Comparison of ENCODE assay signal across 29 cellular contexts in genomic region chr18:27746241-27746640, GRCh38.
"Had no signal": no experiment of that assay in that cellular context is flagged by ENCODE, and none has a peak within 500 bp of the region (broad histone marks: within the 10 kb centered on the region; RNA-seq: fewer than 3 reads in every experiment).

No MANE protein-coding gene starts in this region.

- H3K9me3 ChIP-seq: ascending aorta had no signal

- DNase-seq: activated B cell treated with CpG ODN at 0.5 μM for 24 hours; activated CD4-positive, alpha-beta memory T cell treated with anti-CD3 and anti-CD28 coated beads for 36 hours; activated CD4-positive, alpha-beta T cell treated with anti-CD3 and anti-CD28 coated beads for 4 hours; activated CD4-positive, alpha-beta T cell treated with anti-CD3 and anti-CD28 coated beads, Interleukin-2, amount 10 ng/mL, durations not matched to agents 24 days and 14 days; activated CD4-positive, alpha-beta T cell treated with anti-CD3 and anti-CD28 coated beads, Interleukin-2, amount 50 U/mL, for 1 hour; activated CD4-positive, alpha-beta T cell treated with anti-CD3 and anti-CD28 coated beads, Interleukin-2, amount 50 U/mL, for 4 hours; activated CD4-positive, CD25-positive, alpha-beta regulatory T cell treated with anti-CD3 and anti-CD28 coated beads, Interleukin-2, amount 50 U/mL, for 72 hours; activated CD8-positive, alpha-beta memory T cell treated with anti-CD3 and anti-CD28 coated beads, Interleukin-2, amount 50 U/mL, for 4 hours; activated CD8-positive, alpha-beta T cell treated with anti-CD3 and anti-CD28 coated beads for 36 hours; activated effector memory CD4-positive, alpha-beta T cell treated with anti-CD3 and anti-CD28 coated beads, Interleukin-2, amount 50 U/mL, for 16 hours; activated gamma-delta T cell treated with Interleukin-2 at 50 U/mL for 16 hours; activated naive CD4-positive, alpha-beta T cell; activated naive CD4-positive, alpha-beta T cell treated with anti-CD3 and anti-CD28 coated beads for 36 hours; activated naive CD4-positive, alpha-beta T cell treated with anti-CD3 and anti-CD28 coated beads, Interleukin-2, amount 50 U/mL, for 16 hours; activated naive CD8-positive, alpha-beta T cell treated with anti-CD3 and anti-CD28 coated beads for 36 hours; activated T-cell treated with anti-CD3 and anti-CD28 coated beads for 4 hours; activated T-cell treated with anti-CD3 and anti-CD28 coated beads, Interleukin-2, amount 50 U/mL, for 1 hour; activated T-cell treated with anti-CD3 and anti-CD28 coated beads, Interleukin-2, amount 50 U/mL, for 4 hours; activated T-cell treated with anti-CD3 and anti-CD28 coated beads, Interleukin-2, amount 50 U/mL, for 72 hours; amygdala; anterior cingulate cortex; caudate nucleus; cerebellar nuclear complex; T-helper 1 cell; T-helper 2 cell; T-helper 9 cell had no signal

- H3K27me3 ChIP-seq: ascending aorta, cardiac muscle cell had no signal

- H3K27ac ChIP-seq: ascending aorta, cardiac muscle cell, VCaP had no signal

- H3K4me1 ChIP-seq: ascending aorta had no signal

- H3K4me3 ChIP-seq: ascending aorta, cardiac muscle cell had no signal

- H3K36me3 ChIP-seq: ascending aorta, cardiac muscle cell had no signal
